In genomic region chr19:2237869-2238153, GRCh38 we compare ENCODE assay signal across 1 cellular context.
TF ChIP-seq lines count a peak whose summit lies in the region.

No MANE protein-coding gene starts in this region.

TF ChIP-seq in H1, 55 proteins besides CTCF, POLR2A, EP300 and RAD21:
- TF ChIP-seq MAFK (IDR thresholded peaks at IDR 0.05; ENCODE audit: low read depth, low read length), result no peak
- no peak for TF ChIP-seq E2F6 (IDR thresholded peaks at IDR 0.05)
- no peak for TF ChIP-seq BCL11A (IDR thresholded peaks at IDR 0.05; ENCODE audit: low read depth in 2 of 2, low read length in 2 of 2)
- no peak for TF ChIP-seq SIX5 (IDR thresholded peaks at IDR 0.05; ENCODE audit: low read depth, low read length)
- TF ChIP-seq SIN3A (conservative IDR thresholded peaks at IDR 0.05 in 1 of 2, IDR thresholded peaks at IDR 0.05 in 1 of 2; ENCODE audit: low read depth in 1 of 2, low read length in 2 of 2), result no peak
- no peak for TF ChIP-seq CHD2 (IDR thresholded peaks at IDR 0.05; ENCODE audit: low read length)
- no peak for TF ChIP-seq TEAD4 (IDR thresholded peaks at IDR 0.05; ENCODE audit: low read depth, low read length)
- TF ChIP-seq KDM5A (IDR thresholded peaks at IDR 0.05; ENCODE audit: low read length), result no peak
- TF ChIP-seq TAF7 (optimal IDR thresholded peaks at IDR 0.05; ENCODE audit: borderline replicate concordance, low read depth, low read length), result no peak
- no peak for TF ChIP-seq YY1 (IDR thresholded peaks at IDR 0.05; ENCODE audit: low read depth, low read length)
- TF ChIP-seq SP1 (IDR thresholded peaks at IDR 0.05; ENCODE audit: low read depth, low read length), result no peak
- TF ChIP-seq JUND (IDR thresholded peaks at IDR 0.05; ENCODE audit: low read length), result no peak
- TF ChIP-seq PHF8 (conservative IDR thresholded peaks at IDR 0.05; ENCODE audit: low read depth, low read length), result no peak
- no peak for TF ChIP-seq NANOG (IDR thresholded peaks at IDR 0.05; ENCODE audit: insufficient read depth, low read depth, low read length, poor library complexity, severe bottlenecking)
- TF ChIP-seq BACH1 (IDR thresholded peaks at IDR 0.05; ENCODE audit: low read length), result no peak
- no peak for TF ChIP-seq RFX5 (IDR thresholded peaks at IDR 0.05; ENCODE audit: borderline replicate concordance, low read depth, low read length)
- no peak for TF ChIP-seq ASH2L (IDR thresholded peaks at IDR 0.05; ENCODE audit: low read length)
- no peak for TF ChIP-seq JUN (IDR thresholded peaks at IDR 0.05; ENCODE audit: low read depth, low read length)
- TF ChIP-seq CHD1 (IDR thresholded peaks at IDR 0.05; ENCODE audit: low read depth, low read length), result no peak
- TF ChIP-seq SUZ12 (IDR thresholded peaks at IDR 0.05; ENCODE audit: low read length), result no peak
